ENCODE assay signal across 12 cellular contexts in the genomic region with DNA sequence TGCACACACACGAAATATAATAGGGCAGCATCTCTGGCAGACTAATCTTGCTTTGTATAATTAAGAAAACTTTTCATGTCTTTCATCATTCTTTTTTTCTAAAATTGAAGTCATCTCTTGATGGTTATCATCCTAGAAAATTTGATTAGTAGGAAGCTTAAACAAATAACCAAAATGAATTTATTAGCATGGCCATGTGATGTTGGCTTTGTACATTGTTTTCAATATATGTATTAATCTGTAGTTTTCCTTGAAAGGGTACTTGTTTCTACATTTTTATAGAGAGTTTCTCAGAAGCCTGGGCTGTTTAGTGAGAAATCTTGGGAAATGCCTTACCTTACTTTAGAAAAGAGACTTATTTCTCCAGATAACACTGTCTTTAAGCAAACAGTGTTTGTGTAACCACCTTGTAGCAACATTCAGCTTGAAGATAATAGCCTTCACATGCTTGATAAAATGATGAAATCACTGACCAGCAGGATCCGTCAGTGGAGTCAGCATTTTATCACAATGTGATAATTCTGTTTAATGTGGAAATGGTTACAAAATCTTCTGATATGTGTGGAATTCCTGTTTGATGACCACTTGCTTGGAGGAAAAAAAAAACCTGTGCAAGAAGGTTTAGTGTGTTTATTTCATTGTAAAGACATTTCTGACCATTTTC.
DNase-seq lines count a peak whose midpoint lies in the region; ATAC-seq and TF ChIP-seq lines count a peak whose summit lies in the region.
"Had no signal": no experiment of that assay in that cellular context is flagged by ENCODE, and none has a peak within 500 bp of the region (broad histone marks: within the 10 kb centered on the region; RNA-seq: fewer than 3 reads in every experiment).

No MANE protein-coding gene starts in this region.

- no peak for TF ChIP-seq CTCF in epithelial cell of esophagus (IDR thresholded peaks at IDR 0.05; ENCODE audit: insufficient read depth, low read depth, low read length, missing control alignments)

- H3K79me2 ChIP-seq in mesendoderm (ENCODE audit: control insufficient read depth, insufficient read depth, low read length) = no peaks in the 10 kb centered on the region

- H3K27me3 ChIP-seq in mesendoderm (ENCODE audit: insufficient read depth, low read length, poor library complexity) = no peaks in the 10 kb centered on the region

- H3K23ac ChIP-seq in mesendoderm (ENCODE audit: low read length) = no peak overlapping the region

- H2BK120ac ChIP-seq in mesendoderm (ENCODE audit: low read depth, low read length) = no peak overlapping the region

- H2AK5ac ChIP-seq in mesendoderm (ENCODE audit: low read length) = no peak overlapping the region

- H2BK15ac ChIP-seq in mesendoderm (replicated peaks; ENCODE audit: low read depth) = no peak overlapping the region

- H3K4me1 ChIP-seq in mesendoderm (ENCODE audit: control insufficient read depth, low read depth, low read length) = no peaks in the 10 kb centered on the region

- H3K36me3 ChIP-seq in mesendoderm (ENCODE audit: control insufficient read depth, insufficient read depth, low read length) = no peaks in the 10 kb centered on the region

- WGBS in mesendoderm (ENCODE audit: extremely low coverage, insufficient coverage, low lambda C conversion rate) = no CpG with 5 or more reads among the region's 2 CpGs

- H4K8ac ChIP-seq in mesendoderm (ENCODE audit: low read depth, low read length) = no peak overlapping the region

- H2BK5ac ChIP-seq in mesendoderm (ENCODE audit: low read length) = no peak overlapping the region

- no peak overlapping the region for H3K27ac ChIP-seq in mesendoderm (ENCODE audit: low read depth, low read length)

- H4K5ac ChIP-seq in mesendoderm (ENCODE audit: low read length) = no peak overlapping the region

- no peaks in the 10 kb centered on the region for H3K79me1 ChIP-seq in mesendoderm (ENCODE audit: low read length)

- H3K27ac Mint-ChIP-seq in activated T-helper 1 cell treated with anti-CD3 and anti-CD28 coated beads, Interleukin-12 subunit alpha, Interleukin-12 subunit beta, Interleukin-2, Interleukin-4 antibody, amounts not matched to agents 30 ng/mL and 10 ng/mL and 1 ng/mL, durations not matched to agents 14 hours and 24 hours and 36 hours = no peak overlapping the region
- H3K27ac Mint-ChIP-seq: CD4-positive, CD25-positive, alpha-beta regulatory T cell; stimulated activated naive CD8-positive, alpha-beta T cell treated with anti-CD3 and anti-CD28 coated beads, Interleukin-15, amount 100 ng/mL, for 72 hours had no signal

- no peaks in the 10 kb centered on the region for H3K4me1 Mint-ChIP-seq in activated T-helper 1 cell treated with anti-CD3 and anti-CD28 coated beads, Interleukin-12 subunit alpha, Interleukin-12 subunit beta, Interleukin-2, Interleukin-4 antibody, amounts not matched to agents 30 ng/mL and 10 ng/mL and 1 ng/mL, durations not matched to agents 14 hours and 24 hours and 36 hours (ENCODE audit: low read depth)
- H3K4me1 Mint-ChIP-seq: CD4-positive, CD25-positive, alpha-beta regulatory T cell; stimulated activated naive CD8-positive, alpha-beta T cell treated with anti-CD3 and anti-CD28 coated beads, Interleukin-15, amount 100 ng/mL, for 72 hours had no signal

- H3K4me3 ChIP-seq in epithelial cell of esophagus (ENCODE audit: low read length) (no peak overlapping the region), mesendoderm (ENCODE audit: low read length) (no peak overlapping the region)

- no peak overlapping the region for H3K9ac ChIP-seq in mesendoderm (ENCODE audit: low read length)

- ATAC-seq in GM21529 (IDR thresholded peaks at IDR 0.05; ENCODE audit: unreplicated experiment) = no peak
- ATAC-seq: stimulated activated naive CD8-positive, alpha-beta T cell treated with anti-CD3 and anti-CD28 coated beads, Interleukin-15, amount 100 ng/mL, for 72 hours had no signal

- no peak overlapping the region for H3K4me2 ChIP-seq in mesendoderm (ENCODE audit: low read length)

- H3K56ac ChIP-seq in mesendoderm (ENCODE audit: low read length) = no peak overlapping the region

- H3K4me3 Mint-ChIP-seq in activated T-helper 1 cell treated with anti-CD3 and anti-CD28 coated beads, Interleukin-12 subunit alpha, Interleukin-12 subunit beta, Interleukin-2, Interleukin-4 antibody, amounts not matched to agents 30 ng/mL and 10 ng/mL and 1 ng/mL, durations not matched to agents 14 hours and 24 hours and 36 hours = no peak overlapping the region
- H3K4me3 Mint-ChIP-seq: CD4-positive, CD25-positive, alpha-beta regulatory T cell; stimulated activated naive CD8-positive, alpha-beta T cell treated with anti-CD3 and anti-CD28 coated beads, Interleukin-15, amount 100 ng/mL, for 72 hours had no signal

- intact Hi-C loops in activated T-helper 1 cell treated with anti-CD3 and anti-CD28 coated beads, Interleukin-12 subunit alpha, Interleukin-12 subunit beta, Interleukin-2, Interleukin-4 antibody, amounts not matched to agents 30 ng/mL and 10 ng/mL and 1 ng/mL, durations not matched to agents 14 hours and 24 hours and 36 hours (cut with micrococcal nuclease) = no loop called here

- H3K18ac ChIP-seq in mesendoderm (ENCODE audit: low read length) = no peak overlapping the region

- no peaks in the 10 kb centered on the region for H3K27me3 Mint-ChIP-seq in activated T-helper 1 cell treated with anti-CD3 and anti-CD28 coated beads, Interleukin-12 subunit alpha, Interleukin-12 subunit beta, Interleukin-2, Interleukin-4 antibody, amounts not matched to agents 30 ng/mL and 10 ng/mL and 1 ng/mL, durations not matched to agents 14 hours and 24 hours and 36 hours (ENCODE audit: insufficient read depth)
- H3K27me3 Mint-ChIP-seq: CD4-positive, CD25-positive, alpha-beta regulatory T cell; stimulated activated naive CD8-positive, alpha-beta T cell treated with anti-CD3 and anti-CD28 coated beads, Interleukin-15, amount 100 ng/mL, for 72 hours had no signal

- H3K4ac ChIP-seq in mesendoderm (ENCODE audit: low read depth, low read length) = no peak overlapping the region

- H3K9me3 Mint-ChIP-seq in activated T-helper 1 cell treated with anti-CD3 and anti-CD28 coated beads, Interleukin-12 subunit alpha, Interleukin-12 subunit beta, Interleukin-2, Interleukin-4 antibody, amounts not matched to agents 30 ng/mL and 10 ng/mL and 1 ng/mL, durations not matched to agents 14 hours and 24 hours and 36 hours = no peaks in the 10 kb centered on the region

- DNase-seq in AG20443 (ENCODE audit: low spot score) (peak; percentile 38), NCI-H146 treated with DMSO at 0.1 percent for 48 hours (lab: John Stamatoyannopoulos, UW; ENCODE audit: unreplicated experiment) (peak; percentile 48), epithelial cell of esophagus (ENCODE audit: low read depth) (peak; percentile 34), mesendoderm (peak; percentile 85), GM19240 (ENCODE audit: insufficient read length, low spot score) (no peak)
- no peak for DNase-seq in activated T-helper 1 cell treated with anti-CD3 and anti-CD28 coated beads, Interleukin-12 subunit alpha, Interleukin-12 subunit beta, Interleukin-2, Interleukin-4 antibody, amounts not matched to agents 30 ng/mL and 10 ng/mL and 1 ng/mL, durations not matched to agents 14 hours and 24 hours and 36 hours (ENCODE audit: low spot score)
- DNase-seq in activated CD8-positive, alpha-beta memory T cell treated with anti-CD3 and anti-CD28 coated beads, Interleukin-2, amount 50 U/mL, for 4 hours = no peak
- DNase-seq: CD4-positive, CD25-positive, alpha-beta regulatory T cell; GDM1; stimulated activated naive CD8-positive, alpha-beta T cell treated with anti-CD3 and anti-CD28 coated beads, Interleukin-15, amount 100 ng/mL, for 72 hours; SW 1271 had no signal

- H3K36me3 Mint-ChIP-seq in activated T-helper 1 cell treated with anti-CD3 and anti-CD28 coated beads, Interleukin-12 subunit alpha, Interleukin-12 subunit beta, Interleukin-2, Interleukin-4 antibody, amounts not matched to agents 30 ng/mL and 10 ng/mL and 1 ng/mL, durations not matched to agents 14 hours and 24 hours and 36 hours (ENCODE audit: low read depth) = no peaks in the 10 kb centered on the region
- H3K36me3 Mint-ChIP-seq: CD4-positive, CD25-positive, alpha-beta regulatory T cell had no signal

Comparison
In these comparisons a context has a peak if more than half of its experiments do, and no peak if none do; other contexts are left out.
1. DNase-seq: peak in AG20443 (single experiment), NCI-H146 treated with DMSO at 0.1 percent for 48 hours (single experiment), epithelial cell of esophagus (single experiment) and mesendoderm (single experiment); none in activated T-helper 1 cell treated with anti-CD3 and anti-CD28 coated beads, Interleukin-12 subunit alpha, Interleukin-12 subunit beta, Interleukin-2, Interleukin-4 antibody, amounts not matched to agents 30 ng/mL and 10 ng/mL and 1 ng/mL, durations not matched to agents 14 hours and 24 hours and 36 hours (single experiment), activated CD8-positive, alpha-beta memory T cell treated with anti-CD3 and anti-CD28 coated beads, Interleukin-2, amount 50 U/mL, for 4 hours (single experiment) and GM19240 (single experiment).